ENCODE assay signal across 9 cellular contexts in the genomic region with DNA sequence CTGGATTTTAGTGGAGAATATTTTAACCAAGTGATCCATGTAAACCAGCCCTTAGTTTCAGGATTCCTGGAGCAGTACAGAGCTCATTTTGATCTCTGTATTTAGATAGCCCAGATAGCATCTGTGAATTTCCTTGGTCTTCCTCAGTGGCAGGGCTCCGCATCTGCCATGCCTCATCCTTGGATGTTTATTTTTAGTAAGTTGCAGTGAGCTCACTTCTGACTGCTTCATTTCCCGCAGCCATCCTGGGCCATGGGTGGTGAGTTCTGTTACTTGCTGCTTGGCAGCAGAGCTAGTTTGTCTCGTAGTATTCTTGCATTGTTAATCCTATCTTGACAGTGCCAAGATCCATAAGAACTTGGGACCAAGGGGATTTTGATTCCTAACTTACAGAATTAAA. TPM values are rescaled to one million over a fixed set of nuclear protein-coding genes. Genes with fewer than 3 reads are reported as not detected.
DNase-seq lines count a peak whose midpoint lies in the region; ATAC-seq lines count a peak whose summit lies in the region.
"Had no signal": no experiment of that assay in that cellular context is flagged by ENCODE, and none has a peak within 500 bp of the region (broad histone marks: within the 10 kb centered on the region; RNA-seq: fewer than 3 reads in every experiment).

No MANE protein-coding gene starts in this region.

- peak overlapping the region; percentile 74 for H3K27ac ChIP-seq in rectal smooth muscle tissue (ENCODE audit: low read depth, low read length)
- H3K27ac ChIP-seq: VCaP had no signal

- H3K4me1 Mint-ChIP-seq in activated naive CD8-positive, alpha-beta T cell treated with anti-CD3 and anti-CD28 coated beads for 36 hours: peaks cover 9% of the 10 kb centered on the region

- no peaks in the 10 kb centered on the region for H3K9me3 Mint-ChIP-seq in activated naive CD8-positive, alpha-beta T cell treated with anti-CD3 and anti-CD28 coated beads for 36 hours

- peaks cover 39% of the 10 kb centered on the region for H3K4me1 ChIP-seq in rectal smooth muscle tissue (ENCODE audit: control insufficient read depth, insufficient read depth, low read length)

- H3K27me3 ChIP-seq in rectal smooth muscle tissue (ENCODE audit: control insufficient read depth, insufficient read depth, low read length): no peaks in the 10 kb centered on the region

- peaks cover 21% of the 10 kb centered on the region for H3K36me3 ChIP-seq in rectal smooth muscle tissue (ENCODE audit: control insufficient read depth, insufficient read depth, low read length)

- ATAC-seq in HG02884 (IDR thresholded peaks at IDR 0.05; ENCODE audit: unreplicated experiment): no peak

- no peak overlapping the region for H3K4me3 Mint-ChIP-seq in activated naive CD8-positive, alpha-beta T cell treated with anti-CD3 and anti-CD28 coated beads for 36 hours

- H3K36me3 Mint-ChIP-seq in activated naive CD8-positive, alpha-beta T cell treated with anti-CD3 and anti-CD28 coated beads for 36 hours: peaks cover 17% of the 10 kb centered on the region

- H3K4me3 ChIP-seq in rectal smooth muscle tissue (ENCODE audit: low read length): no peak overlapping the region

- H3K27ac Mint-ChIP-seq in activated naive CD8-positive, alpha-beta T cell treated with anti-CD3 and anti-CD28 coated beads for 36 hours: peak overlapping the region; percentile 42

- no peak overlapping the region for H3K9ac ChIP-seq in rectal smooth muscle tissue (ENCODE audit: low read length)

- peak; percentile 62 for DNase-seq in Caki2 (ENCODE audit: low read depth)
- DNase-seq in activated naive CD8-positive, alpha-beta T cell treated with anti-CD3 and anti-CD28 coated beads for 36 hours: no peak
- peak; percentile 16 for DNase-seq in glomerular endothelial cell (ENCODE audit: extremely low read depth, low read depth, low spot score)
- DNase-seq in NCI-H1417 treated with DMSO at 0.1 percent for 48 hours (lab: John Stamatoyannopoulos, UW): no peak
- DNase-seq in posterior vena cava (ENCODE audit: low spot score): no peak
- DNase-seq in NCI-H2227 treated with DMSO at 0.1 percent for 48 hours (lab: John Stamatoyannopoulos, UW): no peak

- no peaks in the 10 kb centered on the region for H3K27me3 Mint-ChIP-seq in activated naive CD8-positive, alpha-beta T cell treated with anti-CD3 and anti-CD28 coated beads for 36 hours

- in situ Hi-C loops in Caki2 (cut with HindIII; ENCODE audit: low pct_unique_long_range_greater_than_20kb, low sequenced_read_pairs): no loop called here

- intact Hi-C loops in posterior vena cava (cut with DNase I): no loop called here

RNA-seq across cellular contexts. Expression of a gene that starts 33.7 kb away (rescaled TPM):
- total RNA-seq in Caki2 (2014; rRNA removed; shearing (Covaris generic); ENCODE audit: low replicate concordance): 157 and 197 TPM in 2 replicates
- total RNA-seq in activated naive CD8-positive, alpha-beta T cell treated with anti-CD3 and anti-CD28 coated beads for 36 hours: 100 to 1,000 TPM; 158 to 163 TPM
- total RNA-seq in glomerular endothelial cell: 173 and 192 TPM in 2 replicates
- total RNA-seq in posterior vena cava: 100 to 1,000 TPM; 105 to 117 TPM

RNA-seq across cellular contexts. Expression of a gene that starts 45.1 kb away (rescaled TPM):
- total RNA-seq in Caki2 (2014; rRNA removed; shearing (Covaris generic); ENCODE audit: low replicate concordance): 11.4 and 16.1 TPM in 2 replicates
- total RNA-seq in activated naive CD8-positive, alpha-beta T cell treated with anti-CD3 and anti-CD28 coated beads for 36 hours: 1 to 10 TPM; 4.0 to 6.1 TPM
- total RNA-seq in glomerular endothelial cell (3.5 and 9.0 TPM in 2 replicates), posterior vena cava (1 to 10 TPM; 5.7 to 6.1 TPM)

Comparison
In these comparisons a context has a peak if more than half of its experiments do, and no peak if none do; other contexts are left out.
1. DNase-seq: peak in Caki2 (single experiment) and glomerular endothelial cell (single experiment); none in activated naive CD8-positive, alpha-beta T cell treated with anti-CD3 and anti-CD28 coated beads for 36 hours (single experiment), NCI-H1417 treated with DMSO at 0.1 percent for 48 hours (single experiment), posterior vena cava (single experiment) and NCI-H2227 treated with DMSO at 0.1 percent for 48 hours (single experiment).